21 cellular contexts compared by ENCODE assay signal in the genomic region with DNA sequence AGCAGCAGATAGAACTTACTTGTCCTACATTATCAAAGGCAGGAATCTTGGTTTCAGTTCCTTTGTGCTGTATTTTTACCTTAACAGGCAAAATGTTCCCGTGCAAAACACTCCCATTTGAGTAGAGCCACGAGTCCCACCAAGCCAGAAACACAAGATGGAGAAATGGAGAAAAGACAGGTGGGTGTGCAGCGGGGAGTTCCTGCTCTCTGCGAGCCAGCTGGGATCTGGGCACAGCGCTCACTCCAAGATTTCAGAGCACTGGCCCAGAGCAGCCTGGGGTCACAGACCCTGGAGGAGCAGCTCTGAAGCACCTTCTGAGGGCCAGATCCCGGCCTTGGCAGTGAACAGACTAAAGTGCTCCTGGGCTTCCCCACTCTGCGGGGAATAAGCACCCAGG. TPM values are rescaled to one million over a fixed set of nuclear protein-coding genes. Genes with fewer than 3 reads are reported as not detected.
A peak's percentile ranks its signal among the peaks of the same experiment; 100 is the strongest.
DNase-seq lines count a peak whose midpoint lies in the region; ATAC-seq and TF ChIP-seq lines count a peak whose summit lies in the region.
"Had no signal": no experiment of that assay in that cellular context is flagged by ENCODE, and none has a peak within 500 bp of the region (broad histone marks: within the 10 kb centered on the region; RNA-seq: fewer than 3 reads in every experiment).

No MANE protein-coding gene starts in this region.

- H3K4me2 ChIP-seq in OCI-LY7 (ENCODE audit: low read length) = no peak overlapping the region
- H3K4me2 ChIP-seq: A549 had no signal

- peaks cover 9% of the 10 kb centered on the region for H3K4me1 Mint-ChIP-seq in activated CD4-positive, alpha-beta T cell treated with anti-CD3 and anti-CD28 coated beads, Interleukin-2, amount 10 ng/mL, durations not matched to agents 24 days and 14 days
- peaks cover 9% of the 10 kb centered on the region for H3K4me1 Mint-ChIP-seq in neural crest cell

- peak overlapping the region; percentile 61 for H3K4me3 Mint-ChIP-seq in activated CD4-positive, alpha-beta T cell treated with anti-CD3 and anti-CD28 coated beads, Interleukin-2, amount 10 ng/mL, durations not matched to agents 24 days and 14 days
- peak overlapping the region; percentile 74 for H3K4me3 Mint-ChIP-seq in neural crest cell

- peaks cover 7% of the 10 kb centered on the region for H3K4me1 ChIP-seq in OCI-LY7 (ENCODE audit: insufficient read depth, low read length, poor library complexity, severe bottlenecking)
- H3K4me1 ChIP-seq: uterus had no signal

- H3K36me3 Mint-ChIP-seq in activated CD4-positive, alpha-beta T cell treated with anti-CD3 and anti-CD28 coated beads, Interleukin-2, amount 10 ng/mL, durations not matched to agents 24 days and 14 days (ENCODE audit: low read depth) = peaks cover 30% of the 10 kb centered on the region
- peaks cover 3% of the 10 kb centered on the region for H3K36me3 Mint-ChIP-seq in neural crest cell (ENCODE audit: low read depth)

- H3K79me2 ChIP-seq in OCI-LY7 (ENCODE audit: insufficient read depth, low read depth, low read length) = no peaks in the 10 kb centered on the region; the same call in 1 of the 2 replicates

- H3K36me3 ChIP-seq in OCI-LY7 (ENCODE audit: insufficient read depth, low read length) = peaks cover 60% of the 10 kb centered on the region
- H3K36me3 ChIP-seq: uterus had no signal

- H3K9me3 Mint-ChIP-seq in activated CD4-positive, alpha-beta T cell treated with anti-CD3 and anti-CD28 coated beads, Interleukin-2, amount 10 ng/mL, durations not matched to agents 24 days and 14 days = no peaks in the 10 kb centered on the region
- H3K9me3 Mint-ChIP-seq in neural crest cell = no peaks in the 10 kb centered on the region

- H3K27ac Mint-ChIP-seq in activated CD4-positive, alpha-beta T cell treated with anti-CD3 and anti-CD28 coated beads, Interleukin-2, amount 10 ng/mL, durations not matched to agents 24 days and 14 days = peak overlapping the region; percentile 45
- no peak overlapping the region for H3K27ac Mint-ChIP-seq in neural crest cell (ENCODE audit: unreplicated experiment)

- no peak overlapping the region for H3K4me3 ChIP-seq in OCI-LY7 (ENCODE audit: low read depth, low read length, poor library complexity, severe bottlenecking)
- H3K4me3 ChIP-seq: A549, ascending aorta, spleen, uterus had no signal

- no peaks in the 10 kb centered on the region for H3K9me3 ChIP-seq in OCI-LY7 (ENCODE audit: low read length)
- H3K9me3 ChIP-seq: A549, ascending aorta, spleen, uterus had no signal

- BruUV-seq in OCI-LY7 (replicated peaks; lab: Mats Ljungman, UMichigan) = TSS peak; percentile 31

- no peak overlapping the region for H2AFZ ChIP-seq in OCI-LY7 (ENCODE audit: low read length)

- CTCF ChIA-PET in OCI-LY7 (lab: Charles Lee; ENCODE audit: unreplicated experiment) = no interaction called here

- no peak for ATAC-seq in GM18502 (IDR thresholded peaks at IDR 0.05; ENCODE audit: poor library complexity, unreplicated experiment)
- no peak for ATAC-seq in left lobe of liver
- ATAC-seq in GM19324 (IDR thresholded peaks at IDR 0.05; ENCODE audit: low FRiP score, unreplicated experiment) = no peak
- ATAC-seq: A549, HepG2 had no signal

- no peak overlapping the region for H3K27ac ChIP-seq in OCI-LY7 (ENCODE audit: low read depth, low read length, poor library complexity, severe bottlenecking)
- H3K27ac ChIP-seq: A549, ascending aorta, C4-2B, spleen, uterus, VCaP had no signal

- H3K9me2 ChIP-seq in OCI-LY7 (ENCODE audit: insufficient read depth, low read length) = no peaks in the 10 kb centered on the region

- intact Hi-C loops in activated CD4-positive, alpha-beta T cell treated with anti-CD3 and anti-CD28 coated beads, Interleukin-2, amount 10 ng/mL, durations not matched to agents 24 days and 14 days (cut with micrococcal nuclease) = no loop called here
- intact Hi-C loops in OCI-LY7 (cut with micrococcal nuclease; ENCODE audit: unreplicated experiment) = no loop called here

- TF ChIP-seq CTCF in OCI-LY7 (conservative IDR thresholded peaks at IDR 0.05; ENCODE audit: low read length) = no peak
- TF ChIP-seq CTCF in neural crest cell (conservative IDR thresholded peaks at IDR 0.05) = no peak

- no peak for DNase-seq in activated CD4-positive, alpha-beta T cell treated with anti-CD3 and anti-CD28 coated beads, Interleukin-2, amount 10 ng/mL, durations not matched to agents 24 days and 14 days
- DNase-seq in activated CD4-positive, alpha-beta T cell treated with anti-CD3 and anti-CD28 coated beads for 1 hour = no peak
- no peak for DNase-seq in OCI-LY7 (ENCODE audit: low spot score)
- DNase-seq in cerebellum (ENCODE audit: low spot score) = peak; percentile 79
- no peak for DNase-seq in neural crest cell (ENCODE audit: low read depth, low spot score)
- no peak for DNase-seq in left lobe of liver (ENCODE audit: low spot score)
- DNase-seq: activated gamma-delta T cell; NCI-H524; SHP77; spleen; stimulated activated CD4-positive, alpha-beta T cell treated with anti-CD3 and anti-CD28 coated beads, Interleukin-4, amount 100 ng/mL, for 4 hours; uterus had no signal

- no peaks in the 10 kb centered on the region for H3K27me3 Mint-ChIP-seq in activated CD4-positive, alpha-beta T cell treated with anti-CD3 and anti-CD28 coated beads, Interleukin-2, amount 10 ng/mL, durations not matched to agents 24 days and 14 days
- H3K27me3 Mint-ChIP-seq in neural crest cell (ENCODE audit: low read depth) = no peaks in the 10 kb centered on the region

- no peaks in the 10 kb centered on the region for H4K20me1 ChIP-seq in OCI-LY7 (ENCODE audit: insufficient read depth, low read length)

- POLR2A ChIA-PET in OCI-LY7 (lab: Charles Lee) = no interaction called here

RNA-seq across cellular contexts. Expression of gene UCK1, which starts 2.9 kb away (rescaled TPM):
- total RNA-seq in activated CD4-positive, alpha-beta T cell treated with anti-CD3 and anti-CD28 coated beads, Interleukin-2, amount 10 ng/mL, durations not matched to agents 24 days and 14 days = 25.2 and 27.9 TPM in 2 replicates
- total RNA-seq in OCI-LY7 (2014; rRNA removed; shearing (Covaris generic)) = 29.0 and 32.9 TPM in 2 replicates
- 25.9 and 29.8 TPM in 2 replicates for total RNA-seq in OCI-LY7 (2022)
- 14.9 TPM for total RNA-seq in cerebellum
- 56.4 and 56.8 TPM in 2 replicates for total RNA-seq in neural crest cell
- 40.2 TPM for total RNA-seq in left lobe of liver

RNA-seq across cellular contexts. Expression of gene PRRT1B, which starts 17.1 kb away (rescaled TPM):
- total RNA-seq in activated CD4-positive, alpha-beta T cell treated with anti-CD3 and anti-CD28 coated beads, Interleukin-2, amount 10 ng/mL, durations not matched to agents 24 days and 14 days = not detected in 2 replicates
- total RNA-seq in OCI-LY7 (2014; rRNA removed; shearing (Covaris generic)) = not detected in 2 replicates
- total RNA-seq in OCI-LY7 (2022) (not detected in 2 replicates), cerebellum (not detected), neural crest cell (not detected in 2 replicates), left lobe of liver (8.5 TPM)
- total RNA-seq: ascending aorta, HepG2, lung microvascular endothelial cell, myocyte, spleen, uterus had no signal

RNA-seq across cellular contexts. Expression of gene POMT1, which starts 25.5 kb away (rescaled TPM):
- 32.8 and 34.6 TPM in 2 replicates for total RNA-seq in activated CD4-positive, alpha-beta T cell treated with anti-CD3 and anti-CD28 coated beads, Interleukin-2, amount 10 ng/mL, durations not matched to agents 24 days and 14 days
- 2.2 and 4.7 TPM in 2 replicates for total RNA-seq in OCI-LY7 (2014; rRNA removed; shearing (Covaris generic))
- total RNA-seq in OCI-LY7 (2022) = 27.1 and 27.7 TPM in 2 replicates
- total RNA-seq in cerebellum = 51.0 TPM
- 42.8 and 46.3 TPM in 2 replicates for total RNA-seq in neural crest cell
- total RNA-seq in left lobe of liver = 14.4 TPM
